In the genomic region with DNA sequence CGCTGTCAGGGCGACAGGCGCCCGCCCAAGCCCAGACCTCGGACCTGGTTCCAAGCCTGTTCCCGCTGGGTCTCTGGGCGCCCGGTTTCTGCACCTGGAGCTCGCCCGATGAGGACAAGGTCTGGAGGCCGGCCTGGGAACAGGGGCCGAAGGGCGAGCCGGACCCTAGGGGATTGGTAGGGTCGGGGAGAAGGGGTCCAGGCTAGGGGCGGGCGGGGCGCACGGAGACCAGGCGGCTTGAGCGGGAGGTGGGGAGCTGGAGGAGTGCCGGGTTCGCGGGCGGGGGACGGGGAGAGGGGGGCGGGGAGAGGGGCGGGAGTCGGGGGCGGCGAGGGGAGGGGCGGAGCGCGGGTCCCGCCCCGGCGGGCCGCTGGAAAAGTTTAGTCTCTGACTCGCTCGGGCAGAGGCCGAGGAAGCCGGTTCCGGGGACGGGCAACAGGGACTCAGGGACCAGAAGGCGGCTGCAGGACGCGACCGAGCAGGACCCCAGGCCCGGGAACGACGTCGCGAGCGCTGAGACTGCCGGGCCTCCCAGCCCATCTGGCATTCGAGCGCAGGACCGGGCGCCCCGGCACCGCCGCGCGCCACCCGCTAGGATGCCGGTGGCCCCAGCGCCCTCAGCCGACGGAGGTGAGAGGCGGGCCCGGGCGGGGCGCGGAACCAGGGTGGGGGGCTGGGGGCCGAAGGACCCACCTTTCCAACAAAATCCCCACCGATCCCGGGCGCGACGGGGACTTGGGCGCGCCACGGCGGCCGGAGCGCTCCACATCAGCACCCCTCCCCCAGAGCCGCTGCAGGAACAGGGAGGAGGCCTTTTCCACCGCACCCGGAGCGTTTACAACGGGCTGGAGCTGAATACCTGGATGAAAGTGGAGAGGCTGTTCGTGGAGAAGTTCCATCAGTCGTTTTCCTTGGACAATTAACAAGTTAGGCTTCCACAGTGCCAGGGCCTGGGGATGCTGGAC, we compare ENCODE assay signal across 1 cellular context.
TF ChIP-seq lines count a peak whose summit lies in the region.

S1PR3 (plus strand) TSS at position 403 of the 965 bp plus-strand sequence. CDS start 9,733 bp downstream, outside the sequence.

TF ChIP-seq in GM23338, 12 proteins besides CTCF, POLR2A, EP300 and RAD21 (continued from another document):
- TF ChIP-seq, protein P1, sequence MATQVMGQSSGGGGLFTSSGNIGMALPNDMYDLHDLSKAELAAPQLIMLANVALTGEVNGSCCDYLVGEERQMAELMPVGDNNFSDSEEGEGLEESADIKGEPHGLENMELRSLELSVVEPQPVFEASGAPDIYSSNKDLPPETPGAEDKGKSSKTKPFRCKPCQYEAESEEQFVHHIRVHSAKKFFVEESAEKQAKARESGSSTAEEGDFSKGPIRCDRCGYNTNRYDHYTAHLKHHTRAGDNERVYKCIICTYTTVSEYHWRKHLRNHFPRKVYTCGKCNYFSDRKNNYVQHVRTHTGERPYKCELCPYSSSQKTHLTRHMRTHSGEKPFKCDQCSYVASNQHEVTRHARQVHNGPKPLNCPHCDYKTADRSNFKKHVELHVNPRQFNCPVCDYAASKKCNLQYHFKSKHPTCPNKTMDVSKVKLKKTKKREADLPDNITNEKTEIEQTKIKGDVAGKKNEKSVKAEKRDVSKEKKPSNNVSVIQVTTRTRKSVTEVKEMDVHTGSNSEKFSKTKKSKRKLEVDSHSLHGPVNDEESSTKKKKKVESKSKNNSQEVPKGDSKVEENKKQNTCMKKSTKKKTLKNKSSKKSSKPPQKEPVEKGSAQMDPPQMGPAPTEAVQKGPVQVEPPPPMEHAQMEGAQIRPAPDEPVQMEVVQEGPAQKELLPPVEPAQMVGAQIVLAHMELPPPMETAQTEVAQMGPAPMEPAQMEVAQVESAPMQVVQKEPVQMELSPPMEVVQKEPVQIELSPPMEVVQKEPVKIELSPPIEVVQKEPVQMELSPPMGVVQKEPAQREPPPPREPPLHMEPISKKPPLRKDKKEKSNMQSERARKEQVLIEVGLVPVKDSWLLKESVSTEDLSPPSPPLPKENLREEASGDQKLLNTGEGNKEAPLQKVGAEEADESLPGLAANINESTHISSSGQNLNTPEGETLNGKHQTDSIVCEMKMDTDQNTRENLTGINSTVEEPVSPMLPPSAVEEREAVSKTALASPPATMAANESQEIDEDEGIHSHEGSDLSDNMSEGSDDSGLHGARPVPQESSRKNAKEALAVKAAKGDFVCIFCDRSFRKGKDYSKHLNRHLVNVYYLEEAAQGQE (IDR thresholded peaks at IDR 0.05; ENCODE audit: unreplicated experiment), result no peak
